ENCODE assay signal across 1 cellular context in the genomic region with DNA sequence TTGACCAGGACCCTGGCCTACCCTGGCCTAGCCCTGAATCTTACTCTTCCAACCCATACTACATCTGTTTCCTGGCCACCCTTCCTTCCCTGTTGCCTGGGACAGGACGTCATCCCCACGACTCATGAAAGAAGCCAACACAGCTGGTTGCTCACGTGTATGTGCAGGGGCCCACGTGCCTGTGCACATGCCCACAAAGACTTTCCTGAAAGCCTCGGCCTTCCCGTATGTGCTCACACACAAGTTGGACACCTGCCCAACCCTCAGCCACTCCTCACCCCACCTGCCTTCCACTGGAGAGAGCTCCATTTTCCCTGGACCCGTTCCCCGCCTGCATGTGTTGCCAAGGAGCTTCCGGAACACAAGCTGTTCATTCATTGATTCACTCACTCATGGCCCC.
TF ChIP-seq lines count a peak whose summit lies in the region.

No MANE protein-coding gene starts in this region.

TF ChIP-seq in A549, 52 proteins besides CTCF, POLR2A, EP300 and RAD21 (continued from another document):
- TF ChIP-seq, protein P1, sequence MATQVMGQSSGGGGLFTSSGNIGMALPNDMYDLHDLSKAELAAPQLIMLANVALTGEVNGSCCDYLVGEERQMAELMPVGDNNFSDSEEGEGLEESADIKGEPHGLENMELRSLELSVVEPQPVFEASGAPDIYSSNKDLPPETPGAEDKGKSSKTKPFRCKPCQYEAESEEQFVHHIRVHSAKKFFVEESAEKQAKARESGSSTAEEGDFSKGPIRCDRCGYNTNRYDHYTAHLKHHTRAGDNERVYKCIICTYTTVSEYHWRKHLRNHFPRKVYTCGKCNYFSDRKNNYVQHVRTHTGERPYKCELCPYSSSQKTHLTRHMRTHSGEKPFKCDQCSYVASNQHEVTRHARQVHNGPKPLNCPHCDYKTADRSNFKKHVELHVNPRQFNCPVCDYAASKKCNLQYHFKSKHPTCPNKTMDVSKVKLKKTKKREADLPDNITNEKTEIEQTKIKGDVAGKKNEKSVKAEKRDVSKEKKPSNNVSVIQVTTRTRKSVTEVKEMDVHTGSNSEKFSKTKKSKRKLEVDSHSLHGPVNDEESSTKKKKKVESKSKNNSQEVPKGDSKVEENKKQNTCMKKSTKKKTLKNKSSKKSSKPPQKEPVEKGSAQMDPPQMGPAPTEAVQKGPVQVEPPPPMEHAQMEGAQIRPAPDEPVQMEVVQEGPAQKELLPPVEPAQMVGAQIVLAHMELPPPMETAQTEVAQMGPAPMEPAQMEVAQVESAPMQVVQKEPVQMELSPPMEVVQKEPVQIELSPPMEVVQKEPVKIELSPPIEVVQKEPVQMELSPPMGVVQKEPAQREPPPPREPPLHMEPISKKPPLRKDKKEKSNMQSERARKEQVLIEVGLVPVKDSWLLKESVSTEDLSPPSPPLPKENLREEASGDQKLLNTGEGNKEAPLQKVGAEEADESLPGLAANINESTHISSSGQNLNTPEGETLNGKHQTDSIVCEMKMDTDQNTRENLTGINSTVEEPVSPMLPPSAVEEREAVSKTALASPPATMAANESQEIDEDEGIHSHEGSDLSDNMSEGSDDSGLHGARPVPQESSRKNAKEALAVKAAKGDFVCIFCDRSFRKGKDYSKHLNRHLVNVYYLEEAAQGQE (IDR thresholded peaks at IDR 0.05), result no peak
- TF ChIP-seq NFE2L2 (conservative IDR thresholded peaks at IDR 0.05; ENCODE audit: low read length), result no peak
- no peak for TF ChIP-seq FOXS1 (CRISPR knock-in tag; IDR thresholded peaks at IDR 0.05)
- TF ChIP-seq RNF2 (IDR thresholded peaks at IDR 0.05; ENCODE audit: borderline replicate concordance, low read depth), result no peak
